In the genomic region with DNA sequence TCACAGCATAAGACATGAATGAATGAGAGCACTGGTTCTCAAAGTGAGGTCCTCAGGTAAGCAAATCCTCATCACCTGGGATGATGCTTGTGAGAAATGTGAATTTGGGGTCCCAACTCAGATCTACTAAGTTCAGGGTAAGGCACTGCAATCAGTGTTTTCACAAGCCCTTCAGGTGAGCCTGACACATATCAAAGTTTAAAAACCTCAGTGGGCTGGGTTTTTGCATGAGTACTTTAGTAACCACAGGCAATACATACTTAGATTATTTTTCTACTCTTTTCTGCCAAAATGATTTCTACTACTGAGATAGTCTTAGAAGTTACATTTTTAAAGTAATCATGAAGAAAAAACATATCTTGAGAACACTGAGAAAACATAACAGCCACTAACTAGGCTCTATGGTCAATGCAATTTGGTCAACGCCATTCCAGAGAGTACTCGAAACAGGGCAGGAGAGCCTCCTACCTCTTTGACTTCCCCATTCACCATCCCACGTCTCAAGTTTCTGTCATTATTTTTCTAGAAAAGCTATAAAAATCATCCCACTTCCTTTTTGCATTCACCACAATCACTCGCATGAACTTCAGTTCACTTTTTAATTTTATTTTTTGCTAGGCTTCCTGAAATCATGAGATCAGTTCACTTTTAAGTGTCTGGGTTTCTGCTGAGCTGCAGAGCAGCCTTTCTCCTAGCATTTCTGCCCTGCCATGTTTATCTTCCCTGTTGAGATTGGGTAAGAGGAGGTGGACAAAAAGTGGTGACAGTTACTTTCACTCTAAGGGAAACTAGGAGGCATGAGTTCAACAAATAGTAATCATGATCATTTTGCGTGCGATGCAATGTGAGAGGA, we compare ENCODE assay signal across 11 cellular contexts.
A peak's percentile ranks its signal among the peaks of the same experiment; 100 is the strongest.
DNase-seq lines count a peak whose midpoint lies in the region; ATAC-seq lines count a peak whose summit lies in the region.
"Had no signal": no experiment of that assay in that cellular context is flagged by ENCODE, and none has a peak within 500 bp of the region (broad histone marks: within the 10 kb centered on the region; RNA-seq: fewer than 3 reads in every experiment).

No MANE protein-coding gene starts in this region.

- H3K4me1 Mint-ChIP-seq in T-cell, result peaks cover 0 to 4% (median 2%) of the 10 kb centered on the region in 3 donors

- no peaks in the 10 kb centered on the region for H3K9me3 Mint-ChIP-seq in T-cell

- no peak overlapping the region for H3K27ac Mint-ChIP-seq in T-cell

- CTCF ChIA-PET in T-cell (lab: Charles Lee), result no interaction called here

- DNase-seq in NOMO-1 (lab: John Stamatoyannopoulos, UW; ENCODE audit: unreplicated experiment in 2 of 2), result peak; percentile 80 to 93
- DNase-seq in HuH-7.5 (ENCODE audit: low spot score), result no peak
- no peak for DNase-seq in activated CD4-positive, CD25-positive, alpha-beta regulatory T cell (lab: John Stamatoyannopoulos, UW)
- DNase-seq in amniotic stem cell (lab: John Stamatoyannopoulos, UW), result no peak
- DNase-seq in T-cell, result no peak
- DNase-seq: anterior cingulate cortex, NCI-H82, right lobe of liver, tibial artery had no signal

- ATAC-seq in GM19372 (IDR thresholded peaks at IDR 0.05; ENCODE audit: low read depth, unreplicated experiment) (peak; percentile 72), HG03025 (IDR thresholded peaks at IDR 0.05; ENCODE audit: low FRiP score, unreplicated experiment) (peak; percentile 83), T-cell (replicated peaks in 1 of 4) (no peak)

- H3K36me3 Mint-ChIP-seq in T-cell, result no peaks in the 10 kb centered on the region

- POLR2A ChIA-PET in T-cell (lab: Charles Lee), result interaction anchor here in 1 of 2 donors (0.7 kb wide), 1 partner anchor 248 kb away, joined by 6 read pairs; no protein-coding TSS in a partner anchor

- peaks cover 4 to 16% of the 10 kb centered on the region in 2 donors for H3K27me3 Mint-ChIP-seq in T-cell

- H3K4me3 Mint-ChIP-seq in T-cell, result no peak overlapping the region

Comparison
In these comparisons a context has a peak if more than half of its experiments do, and no peak if none do; other contexts are left out.
1. ATAC-seq: peak in GM19372 (single experiment) and HG03025 (single experiment); none in T-cell (0 of 4).
2. DNase-seq: peak in NOMO-1 (2 of 2); none in HuH-7.5 (single experiment), activated CD4-positive, CD25-positive, alpha-beta regulatory T cell (0 of 4), amniotic stem cell (single experiment) and T-cell (0 of 34).